Comparison of ENCODE assay signal across 16 cellular contexts in genomic region chr2:130192451-130192850, GRCh38. TPM values are rescaled to one million over a fixed set of nuclear protein-coding genes. Genes with fewer than 3 reads are reported as not detected.
"Had no signal": no experiment of that assay in that cellular context is flagged by ENCODE, and none has a peak within 500 bp of the region (broad histone marks: within the 10 kb centered on the region; RNA-seq: fewer than 3 reads in every experiment).

No MANE protein-coding gene starts in this region.

RNA-seq across cellular contexts. Expression of gene TUBA3E, which starts 5.8 kb away (rescaled TPM):
- total RNA-seq: activated CD4-positive, alpha-beta memory T cell treated with anti-CD3 and anti-CD28 coated beads for 36 hours; activated CD4-positive, alpha-beta T cell treated with anti-CD3 and anti-CD28 coated beads for 36 hours; activated CD4-positive, alpha-beta T cell treated with anti-CD3 and anti-CD28 coated beads, Interleukin-2, amount 10 ng/mL, durations not matched to agents 24 days and 14 days; activated CD8-positive, alpha-beta T cell treated with anti-CD3 and anti-CD28 coated beads, Interleukin-2, amount 10 ng/mL, durations not matched to agents 7 days and 5 days; activated naive CD4-positive, alpha-beta T cell treated with anti-CD3 and anti-CD28 coated beads for 36 hours; activated naive CD4-positive, alpha-beta T cell treated with anti-CD3 and anti-CD28 coated beads, Interleukin-2, amount 50 U/mL, for 72 hours; activated T-helper 1 cell treated with anti-CD3 and anti-CD28 coated beads, Interleukin-12 subunit alpha, Interleukin-12 subunit beta, Interleukin-2, Interleukin-4 antibody, amounts not matched to agents 30 ng/mL and 10 ng/mL and 1 ng/mL, durations not matched to agents 14 hours and 24 hours and 36 hours; activated T-helper 2 cell treated with anti-CD3 and anti-CD28 coated beads, Interferon-gamma antibody, Interleukin-2, Interleukin-4, amounts not matched to agents 10 μg/mL and 5 μg/mL and 100 μg/mL, durations not matched to agents 14 hours and 24 hours and 36 hours; astrocyte; bronchial epithelial cell; cerebellum; endodermal cell; esophagus muscularis mucosa; foreskin keratinocyte; gastrocnemius medialis; T-helper 1 cell treated with Interleukin-12 subunit alpha and Interleukin-12 subunit beta and Interleukin-4 antibody, amounts not matched to agents 30 ng/mL and 1 ng/mL, for 36 hours had no signal
